ENCODE assay signal across 28 cellular contexts in the genomic region with DNA sequence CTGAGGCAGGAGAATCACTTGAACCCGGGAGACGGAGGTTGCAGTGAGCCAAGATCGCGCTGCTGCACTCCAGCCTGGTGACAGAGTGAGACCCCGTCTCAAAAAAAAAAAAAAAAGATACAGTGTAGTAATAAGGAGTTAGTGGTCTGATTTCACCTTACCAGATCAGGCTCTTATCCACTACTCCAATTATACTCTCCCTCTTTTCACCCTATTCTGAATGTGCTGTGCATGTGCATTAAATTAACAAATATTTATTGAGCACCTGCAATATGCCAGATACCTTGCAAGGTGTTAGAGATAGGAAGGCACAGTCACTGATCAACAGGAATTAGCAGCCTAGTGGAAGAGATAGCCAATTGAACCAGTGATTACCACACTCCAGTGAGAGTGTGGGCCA.
"Had no signal": no experiment of that assay in that cellular context is flagged by ENCODE, and none has a peak within 500 bp of the region (broad histone marks: within the 10 kb centered on the region; RNA-seq: fewer than 3 reads in every experiment).

No MANE protein-coding gene starts in this region.

- H3K4me3 Mint-ChIP-seq: stimulated activated effector memory CD8-positive, alpha-beta T cell treated with anti-CD3 and anti-CD28 coated beads, Interleukin-12 subunit alpha, Interleukin-12 subunit beta, amount 100 ng/mL, for 72 hours; stimulated activated memory B cell treated with anti-CD40 and anti-IgM and Interleukin-4, amounts not matched to agents 10 μg/mL and 1 μg/mL and 100 μg/mL, for 72 hours; stimulated activated naive B cell treated with anti-CD40 and anti-IgM and Interleukin-4, amounts not matched to agents 10 μg/mL and 1 μg/mL and 100 μg/mL, for 72 hours; stimulated activated naive CD8-positive, alpha-beta T cell treated with anti-CD3 and anti-CD28 coated beads, Interleukin-15, amount 100 ng/mL, for 72 hours; stimulated activated naive CD8-positive, alpha-beta T cell treated with anti-CD3 and anti-CD28 coated beads, Interleukin-15, Interleukin-2, amounts not matched to agents 100 ng/mL and 50 ng/mL, for 24 hours; type B pancreatic cell had no signal

- H3K4me1 ChIP-seq: suprapubic skin, testis, thyroid gland, tibial artery, upper lobe of left lung, uterus, vagina had no signal

- H3K36me3 ChIP-seq: stomach, suprapubic skin, thoracic aorta, thyroid gland, tibial artery, tibial nerve, transverse colon, upper lobe of left lung, upper lobe of right lung, uterus, vagina had no signal

- H3K4me1 Mint-ChIP-seq: stimulated activated memory B cell treated with anti-CD40 and anti-IgM and Interleukin-4, amounts not matched to agents 10 μg/mL and 1 μg/mL and 100 μg/mL, for 72 hours; stimulated activated naive CD8-positive, alpha-beta T cell treated with anti-CD3 and anti-CD28 coated beads, Interleukin-15, amount 100 ng/mL, for 72 hours had no signal

- ATAC-seq: stimulated activated effector memory CD8-positive, alpha-beta T cell treated with anti-CD3 and anti-CD28 coated beads, Interleukin-12 subunit alpha, Interleukin-12 subunit beta, amount 100 ng/mL, for 72 hours; stimulated activated memory B cell treated with anti-CD40 and anti-IgM and Interleukin-4, amounts not matched to agents 10 μg/mL and 1 μg/mL and 100 μg/mL, for 72 hours; stimulated activated naive B cell treated with anti-CD40 and anti-IgM and Interleukin-4, amounts not matched to agents 10 μg/mL and 1 μg/mL and 100 μg/mL, for 72 hours; stimulated activated naive CD8-positive, alpha-beta T cell treated with anti-CD3 and anti-CD28 coated beads, Interleukin-15, amount 100 ng/mL, for 72 hours; stimulated activated naive CD8-positive, alpha-beta T cell treated with anti-CD3 and anti-CD28 coated beads, Interleukin-15, Interleukin-2, amounts not matched to agents 100 U/mL and 50 U/mL, for 24 hours; upper lobe of right lung had no signal

- H3K27me3 ChIP-seq: stomach, suprapubic skin, testis, thyroid gland, tibial artery, tibial nerve, transverse colon, upper lobe of left lung, upper lobe of right lung, uterus, vagina had no signal

- DNase-seq: stimulated activated CD4-positive, alpha-beta T cell treated with anti-CD3 and anti-CD28 coated beads, Interleukin-2, amount 100 ng/mL, for 48 hours; stimulated activated CD4-positive, alpha-beta T cell treated with anti-CD3 and anti-CD28 coated beads, Interleukin-4, amount 100 ng/mL, for 1 hour; stimulated activated CD4-positive, alpha-beta T cell treated with anti-CD3 and anti-CD28 coated beads, Interleukin-4, amount 100 ng/mL, for 24 hours; stimulated activated CD4-positive, alpha-beta T cell treated with anti-CD3 and anti-CD28 coated beads, Interleukin-4, amount 100 ng/mL, for 4 hours; stimulated activated CD8-positive, alpha-beta memory T cell treated with anti-CD3 and anti-CD28 coated beads, Interleukin-4, amount 100 ng/mL, for 48 hours; stimulated activated naive B cell treated with anti-CD40 and anti-IgM and Interleukin-4, amounts not matched to agents 10 μg/mL and 1 μg/mL and 100 μg/mL, for 72 hours; stimulated activated naive CD4-positive, alpha-beta T cell; stimulated activated naive CD4-positive, alpha-beta T cell treated with Interleukin-2 at 50 U/mL for 16 hours; stimulated activated naive CD8-positive, alpha-beta T cell treated with anti-CD3 and anti-CD28 coated beads, Interleukin-15, amount 100 ng/mL, for 72 hours; stimulated activated naive CD8-positive, alpha-beta T cell treated with anti-CD3 and anti-CD28 coated beads, Interleukin-15, Interleukin-2, amounts not matched to agents 100 U/mL and 50 U/mL, for 24 hours; stomach; substantia nigra; testis; thyroid gland; tibial artery; transverse colon; trophoblast cell; upper lobe of left lung; upper lobe of right lung; uterus had no signal

- H3K27ac Mint-ChIP-seq: stimulated activated effector memory CD8-positive, alpha-beta T cell treated with anti-CD3 and anti-CD28 coated beads, Interleukin-12 subunit alpha, Interleukin-12 subunit beta, amount 100 ng/mL, for 72 hours; stimulated activated memory B cell treated with anti-CD40 and anti-IgM and Interleukin-4, amounts not matched to agents 10 μg/mL and 1 μg/mL and 100 μg/mL, for 72 hours; stimulated activated naive B cell treated with anti-CD40 and anti-IgM and Interleukin-4, amounts not matched to agents 10 μg/mL and 1 μg/mL and 100 μg/mL, for 72 hours; stimulated activated naive CD8-positive, alpha-beta T cell treated with anti-CD3 and anti-CD28 coated beads, Interleukin-15, Interleukin-2, amounts not matched to agents 100 ng/mL and 50 ng/mL, for 24 hours; type B pancreatic cell had no signal

- H3K9me3 Mint-ChIP-seq: stimulated activated effector memory CD8-positive, alpha-beta T cell treated with anti-CD3 and anti-CD28 coated beads, Interleukin-12 subunit alpha, Interleukin-12 subunit beta, amount 100 ng/mL, for 72 hours; stimulated activated memory B cell treated with anti-CD40 and anti-IgM and Interleukin-4, amounts not matched to agents 10 μg/mL and 1 μg/mL and 100 μg/mL, for 72 hours; stimulated activated naive B cell treated with anti-CD40 and anti-IgM and Interleukin-4, amounts not matched to agents 10 μg/mL and 1 μg/mL and 100 μg/mL, for 72 hours; stimulated activated naive CD8-positive, alpha-beta T cell treated with anti-CD3 and anti-CD28 coated beads, Interleukin-15, Interleukin-2, amounts not matched to agents 100 ng/mL and 50 ng/mL, for 24 hours; type B pancreatic cell had no signal

- H3K4me3 ChIP-seq: stomach, suprapubic skin, testis, thoracic aorta, thyroid gland, tibial artery, tibial nerve, transverse colon, upper lobe of left lung, upper lobe of right lung, uterus, vagina had no signal

- H3K27me3 Mint-ChIP-seq: stimulated activated memory B cell treated with anti-CD40 and anti-IgM and Interleukin-4, amounts not matched to agents 10 μg/mL and 1 μg/mL and 100 μg/mL, for 72 hours; stimulated activated naive B cell treated with anti-CD40 and anti-IgM and Interleukin-4, amounts not matched to agents 10 μg/mL and 1 μg/mL and 100 μg/mL, for 72 hours; stimulated activated naive CD8-positive, alpha-beta T cell treated with anti-CD3 and anti-CD28 coated beads, Interleukin-15, amount 100 ng/mL, for 72 hours; stimulated activated naive CD8-positive, alpha-beta T cell treated with anti-CD3 and anti-CD28 coated beads, Interleukin-15, Interleukin-2, amounts not matched to agents 100 ng/mL and 50 ng/mL, for 24 hours; type B pancreatic cell had no signal

- H3K27ac ChIP-seq: stomach, suprapubic skin, testis, thoracic aorta, thyroid gland, tibial artery, tibial nerve, transverse colon, upper lobe of left lung, upper lobe of right lung, uterus, vagina had no signal

- H3K36me3 Mint-ChIP-seq: stimulated activated effector memory CD8-positive, alpha-beta T cell treated with anti-CD3 and anti-CD28 coated beads, Interleukin-12 subunit alpha, Interleukin-12 subunit beta, amount 100 ng/mL, for 72 hours; type B pancreatic cell had no signal

- H3K9me3 ChIP-seq: stomach, suprapubic skin, testis, thoracic aorta, thyroid gland, tibial artery, tibial nerve, transverse colon, upper lobe of left lung, upper lobe of right lung, uterus, vagina had no signal
